ENCODE assay signal across 19 cellular contexts in genomic region chr1:2158272-2158671, GRCh38. TPM values are rescaled to one million over a fixed set of nuclear protein-coding genes. Genes with fewer than 3 reads are reported as not detected.
A peak's percentile ranks its signal among the peaks of the same experiment; 100 is the strongest.
DNase-seq lines count a peak whose midpoint lies in the region; ATAC-seq and TF ChIP-seq lines count a peak whose summit lies in the region.
"Had no signal": no experiment of that assay in that cellular context is flagged by ENCODE, and none has a peak within 500 bp of the region (broad histone marks: within the 10 kb centered on the region; RNA-seq: fewer than 3 reads in every experiment).

No MANE protein-coding gene starts in this region.

- no peaks in the 10 kb centered on the region for H3K9me3 ChIP-seq in osteoblast (ENCODE audit: low read depth, low read length)
- H3K9me3 ChIP-seq in ovary: no peaks in the 10 kb centered on the region
- H3K9me3 ChIP-seq: BLaER1 treated with 17β-estradiol and CSF1 and Interleukin-3, amounts not matched to agents 10 nM and 100 nM had no signal

- no peak for TF ChIP-seq POLR2A in ovary (IDR thresholded peaks at IDR 0.05)

- H3K27ac ChIP-seq in osteoblast (ENCODE audit: low read depth, low read length) (no peak overlapping the region), ovary (no peak overlapping the region)
- H3K27ac ChIP-seq: 22Rv1; BLaER1 treated with 17β-estradiol and CSF1 and Interleukin-3, amounts not matched to agents 10 nM and 100 nM had no signal

- ATAC-seq in Right ventricle myocardium inferior: no peak
- ATAC-seq: CD8-positive, alpha-beta T cell had no signal

- H3K4me3 ChIP-seq in osteoblast (ENCODE audit: insufficient read depth, low read length) (no peak overlapping the region), ovary (no peak overlapping the region)
- H3K4me3 ChIP-seq: BLaER1 treated with 17β-estradiol and CSF1 and Interleukin-3, amounts not matched to agents 10 nM and 100 nM had no signal

- no peak overlapping the region for H3K4me2 ChIP-seq in osteoblast (ENCODE audit: insufficient read depth, low read length)
- H3K4me2 ChIP-seq: BLaER1 treated with 17β-estradiol and CSF1 and Interleukin-3, amounts not matched to agents 10 nM and 100 nM had no signal

- DNase-seq in Right ventricle myocardium inferior (ENCODE audit: missing footprints) (peak; percentile 45), cardiac septum (ENCODE audit: low spot score) (no peak), foreskin melanocyte (peak; percentile 19), osteoblast (ENCODE audit: insufficient read length, low spot score, missing footprints) (peak; percentile 68), ovary (no peak), ACHN (no peak), NCI-H1930 (lab: John Stamatoyannopoulos, UW) (no peak), G401 (ENCODE audit: low spot score) (no peak)
- DNase-seq: CD8-positive, alpha-beta T cell; DND-41; NCI-H1105; NCI-H1694; NCI-H2081 treated with DMSO at 0.1 percent for 48 hours; NCI-H446; NCI-H526; OCI-M1; Right ventricle myocardium superior had no signal

- no peak for TF ChIP-seq CTCF in osteoblast (IDR thresholded peaks at IDR 0.05; ENCODE audit: extremely low read depth, low read depth, low read length)
- TF ChIP-seq CTCF in ovary (IDR thresholded peaks at IDR 0.05): no peak

- in situ Hi-C loops in ACHN (cut with HindIII; ENCODE audit: low pct_ligation_motif_present, low pct_unique_long_range_greater_than_20kb, low sequenced_read_pairs) (no loop called here), G401 (cut with HindIII; ENCODE audit: low sequenced_read_pairs) (no loop called here)

- H2AFZ ChIP-seq in osteoblast (ENCODE audit: low read length): no peak overlapping the region

- peaks cover 3% of the 10 kb centered on the region for H3K27me3 ChIP-seq in osteoblast (ENCODE audit: insufficient read depth, low read length)
- H3K27me3 ChIP-seq in ovary: no peaks in the 10 kb centered on the region
- H3K27me3 ChIP-seq: BLaER1 treated with 17β-estradiol and CSF1 and Interleukin-3, amounts not matched to agents 10 nM and 100 nM had no signal

- H3K79me2 ChIP-seq in osteoblast (ENCODE audit: insufficient read depth, low read length): no peaks in the 10 kb centered on the region

- 89 to 93% (median 91%) methylated on average over 16 of the region's 16 CpGs for WGBS in ovary, 3 donors

- H3K4me1 ChIP-seq in osteoblast (ENCODE audit: insufficient read depth, low read length): no peaks in the 10 kb centered on the region
- no peaks in the 10 kb centered on the region for H3K4me1 ChIP-seq in ovary (ENCODE audit: insufficient read depth)

- H3K36me3 ChIP-seq in osteoblast (ENCODE audit: insufficient read depth, low read length) (no peaks in the 10 kb centered on the region), ovary (no peaks in the 10 kb centered on the region)

- H4K20me1 ChIP-seq in osteoblast (ENCODE audit: insufficient read depth, low read length): no peaks in the 10 kb centered on the region

- intact Hi-C loops in Right ventricle myocardium inferior (cut with DNase I) (no loop called here), cardiac septum (cut with DNase I) (no loop called here), ovary (cut with DNase I) (no loop called here)

- no peak for TF ChIP-seq EP300 in ovary (IDR thresholded peaks at IDR 0.05)

RNA-seq across cellular contexts. Expression of gene FAAP20, which starts 36.3 kb away (rescaled TPM):
- total RNA-seq in Right ventricle myocardium inferior: 43.9 TPM
- total RNA-seq in cardiac septum: 40.5 TPM
- total RNA-seq in osteoblast: 18.6 and 25.3 TPM in 2 replicates
- total RNA-seq in ovary: 10 to 100 TPM; 32.7 to 96.1 (median 61.7) TPM
- polyA plus RNA-seq in ovary: 10 to 100 TPM in 1 of 2 donors, 1 to 10 TPM in 1; 3.4 to 69.2 TPM
- 79.9 and 105 TPM in 2 replicates for total RNA-seq in G401 (2014; rRNA removed; shearing (Covaris generic))

Comparison
In these comparisons a context has a peak if more than half of its experiments do, and no peak if none do; other contexts are left out.
1. DNase-seq: peak in Right ventricle myocardium inferior (single experiment), foreskin melanocyte (single experiment) and osteoblast (single experiment); none in cardiac septum (single experiment), ovary (0 of 5), ACHN (single experiment), NCI-H1930 (0 of 2) and G401 (single experiment).